8 cellular contexts compared by ENCODE assay signal in the genomic region with DNA sequence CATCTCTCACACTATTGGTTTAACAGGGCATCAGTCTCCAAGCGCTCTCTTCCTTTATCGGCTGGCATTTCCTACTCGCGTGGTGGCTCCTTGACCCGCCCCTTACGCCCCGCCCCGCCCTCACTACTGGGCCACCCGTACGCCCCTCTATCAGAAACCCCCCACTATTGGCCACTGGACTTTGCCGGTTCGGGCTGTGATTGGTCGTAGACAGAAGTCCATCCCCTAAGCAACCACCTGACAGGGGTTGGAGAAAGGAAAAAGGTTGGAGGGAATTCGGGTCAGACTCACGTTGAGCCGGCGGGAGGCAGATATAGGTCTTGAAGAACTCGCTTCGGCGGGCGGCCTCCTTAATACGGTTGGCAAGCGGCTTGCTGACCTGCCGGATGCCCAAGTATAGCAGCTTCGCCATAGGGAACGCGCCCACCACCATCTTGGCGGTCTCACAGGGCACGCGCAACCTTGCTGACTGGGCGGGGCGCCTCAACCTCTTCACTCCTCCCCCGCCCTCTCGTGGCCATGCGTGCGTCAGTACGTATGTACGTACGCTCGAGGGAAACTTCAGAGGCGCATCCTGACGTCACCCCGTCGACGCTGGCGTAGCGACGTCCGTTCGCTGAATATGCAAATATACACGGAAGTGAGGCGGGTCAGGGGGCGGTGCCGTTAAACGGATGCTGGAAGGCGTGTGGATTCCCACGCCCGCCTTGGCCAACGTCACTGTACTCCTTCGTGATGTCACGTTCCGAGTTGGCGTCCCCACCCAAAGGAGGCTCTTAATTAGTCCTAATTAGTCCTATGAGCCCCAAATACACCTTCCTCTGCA.
DNase-seq lines count a peak whose midpoint lies in the region; ATAC-seq, FAIRE-seq and TF ChIP-seq lines count a peak whose summit lies in the region.

TSS of gene OPA3 (minus strand) at position 471 of the 826 bp plus-strand sequence. CDS start at position 433, 38 bp downstream.

- DNase-seq in AG09319 (ENCODE audit: extremely low read depth, low read depth) (peak; percentile 100), NCI-H446 treated with DMSO at 0.1 percent for 48 hours (lab: John Stamatoyannopoulos, UW) (peak; percentile 99), cerebellar cortex (ENCODE audit: low spot score) (peak; percentile 100)
- peak; percentile 98 for DNase-seq in stimulated activated CD4-positive, alpha-beta T cell treated with anti-CD3 and anti-CD28 coated beads, Interleukin-12 subunit alpha, Interleukin-12 subunit beta, amount 100 ng/mL, for 4 hours

- no peak for TF ChIP-seq CTCF in AG09319 (IDR thresholded peaks at IDR 0.05; ENCODE audit: low read depth, low read length)

- peak; percentile 89 for FAIRE-seq in islet of Langerhans (lab: Jason Lieb, UNC)

- peak; percentile 92 for ATAC-seq in GM19035 (IDR thresholded peaks at IDR 0.05; ENCODE audit: unreplicated experiment)
- peak; percentile 85 for ATAC-seq in HG03354 (IDR thresholded peaks at IDR 0.05; ENCODE audit: poor library complexity, severe bottlenecking, unreplicated experiment)
- ATAC-seq in activated CD4-positive, CD25-positive, alpha-beta regulatory T cell treated with anti-CD3 and anti-CD28 coated beads, Interleukin-2, amount 50 U/mL, for 24 hours, result peak; percentile 88 to 91

Comparison
In these comparisons a context has a peak if more than half of its experiments do, and no peak if none do; other contexts are left out.
1. Peak in every context shown above with its lines: DNase-seq and ATAC-seq.